Comparison of ENCODE assay signal across 8 cellular contexts in genomic region chr3:30199096-30199734, GRCh38.
A peak's percentile ranks its signal among the peaks of the same experiment; 100 is the strongest.
DNase-seq lines count a peak whose midpoint lies in the region; ATAC-seq, FAIRE-seq and TF ChIP-seq lines count a peak whose summit lies in the region.

No MANE protein-coding gene starts in this region.

- FAIRE-seq in endothelial cell of umbilical vein (lab: Jason Lieb, UNC), result peak; percentile 66

- H3K27me3 ChIP-seq in NT2/D1 (ENCODE audit: insufficient read depth, insufficient read length), result no peaks in the 10 kb centered on the region
- no peaks in the 10 kb centered on the region for H3K27me3 ChIP-seq in endothelial cell of umbilical vein (ENCODE audit: control insufficient read depth in 2 of 2, insufficient read depth in 2 of 2, low read length in 2 of 2)

- H3K79me2 ChIP-seq in endothelial cell of umbilical vein (ENCODE audit: control insufficient read depth, insufficient read depth, low read length), result no peaks in the 10 kb centered on the region

- POLR2A ChIA-PET in endothelial cell of umbilical vein (lab: Charles Lee), result interaction anchor here (0.5 to 1.0 kb wide), 4 partner anchors 82 to 460 kb away, joined by 3 read pairs; no protein-coding TSS in a partner anchor

- no peak for TF ChIP-seq POLR2A in endothelial cell of umbilical vein (IDR thresholded peaks at IDR 0.05; ENCODE audit: low read depth, low read length)

- H3K4me1 ChIP-seq in NT2/D1 (ENCODE audit: insufficient read depth, insufficient read length) (no peaks in the 10 kb centered on the region), endothelial cell of umbilical vein (ENCODE audit: control insufficient read depth, extremely low read depth, insufficient read depth, low read length) (peaks cover 17% of the 10 kb centered on the region)

- H3K9me1 ChIP-seq in endothelial cell of umbilical vein (replicated peaks; ENCODE audit: control insufficient read depth, extremely low read depth, insufficient read depth, low read length), result no peaks in the 10 kb centered on the region

- CTCF ChIA-PET in endothelial cell of umbilical vein (lab: Charles Lee), result interaction anchor here (0.6 to 5.4 kb wide), 110 partner anchors 9 to 1532 kb away, joined by 3 to 220 read pairs (median 5); partner anchors contain the start of genes RBMS3 and TGFBR2

- DNase-seq in EL (peak; percentile 60), NT2/D1 (ENCODE audit: low read depth, low spot score) (peak; percentile 30), endothelial cell of umbilical vein (ENCODE audit: low read depth, low spot score) (peak; percentile 78), mucosa of gallbladder (ENCODE audit: low spot score) (peak; percentile 70), NCI-H2107 (lab: John Stamatoyannopoulos, UW) (no peak)
- DNase-seq in activated CD8-positive, alpha-beta memory T cell treated with anti-CD3 and anti-CD28 coated beads, Interleukin-2, amount 50 U/mL, for 1 hour (ENCODE audit: extremely low read depth), result peak; percentile 24
- DNase-seq in stimulated activated CD8-positive, alpha-beta memory T cell treated with anti-CD3 and anti-CD28 coated beads, Interleukin-4, amount 100 ng/mL, for 48 hours, result peak; percentile 83

- no peak overlapping the region for H3K9ac ChIP-seq in NT2/D1 (ENCODE audit: insufficient read length, low read depth)
- no peak overlapping the region for H3K9ac ChIP-seq in endothelial cell of umbilical vein (replicated peaks; ENCODE audit: extremely low read depth, insufficient read depth, low read length)

- H3K4me2 ChIP-seq in endothelial cell of umbilical vein (ENCODE audit: insufficient read depth, low read length), result no peak overlapping the region

- BruUV-seq in endothelial cell of umbilical vein (replicated peaks; lab: Mats Ljungman, UMichigan), result no TSS peak

- no peak overlapping the region for H2AFZ ChIP-seq in endothelial cell of umbilical vein (ENCODE audit: low read depth, low read length)

- H3K36me3 ChIP-seq in NT2/D1 (ENCODE audit: insufficient read depth, insufficient read length, low read length) (no peaks in the 10 kb centered on the region), endothelial cell of umbilical vein (ENCODE audit: control insufficient read depth in 2 of 2, extremely low read depth in 1 of 2, insufficient read depth in 2 of 2, low read length in 2 of 2) (no peaks in the 10 kb centered on the region)

- no peaks in the 10 kb centered on the region for H4K20me1 ChIP-seq in endothelial cell of umbilical vein (replicated peaks; ENCODE audit: control insufficient read depth, extremely low read depth, insufficient read depth, low read length)

- H3K4me3 ChIP-seq in NT2/D1 (ENCODE audit: insufficient read length, low read depth), result no peak overlapping the region
- no peak overlapping the region for H3K4me3 ChIP-seq in endothelial cell of umbilical vein (replicated peaks in 1 of 3; ENCODE audit: insufficient read depth in 1 of 3, low read depth in 1 of 3, low read length in 3 of 3)

- H3K27ac ChIP-seq in endothelial cell of umbilical vein (ENCODE audit: insufficient read depth, low read depth, low read length), result no peak overlapping the region

- H3K9me3 ChIP-seq in NT2/D1 (ENCODE audit: insufficient read depth, low read length) (no peaks in the 10 kb centered on the region), endothelial cell of umbilical vein (replicated peaks; ENCODE audit: control insufficient read depth, insufficient read depth, low read length) (no peaks in the 10 kb centered on the region)

- dilution Hi-C loops in endothelial cell of umbilical vein (cut with MboI; ENCODE audit: extremely low pct_ligation_motif_present, low sequenced_read_pairs), result no loop called here

- peak; percentile 50 to 55 for TF ChIP-seq CTCF in endothelial cell of umbilical vein (IDR thresholded peaks at IDR 0.05; ENCODE audit: extremely low read depth in 1 of 2, insufficient read depth in 1 of 2, low read depth in 1 of 2, low read length in 2 of 2)

- intact Hi-C loops in endothelial cell of umbilical vein (cut with micrococcal nuclease), result loop anchor here (1.0 to 2.0 kb wide), 9 partner anchors 86 to 1283 kb away; partner anchors contain the start of gene TGFBR2

- ATAC-seq in HG02884 (IDR thresholded peaks at IDR 0.05; ENCODE audit: unreplicated experiment), result peak; percentile 76

TF ChIP-seq in endothelial cell of umbilical vein, 7 proteins besides CTCF, POLR2A, EP300 and RAD21:
- TF ChIP-seq GATA2 (IDR thresholded peaks at IDR 0.05; ENCODE audit: insufficient read depth, insufficient read length, low read depth, low read length) (peak; percentile 35), MAX (IDR thresholded peaks at IDR 0.05; ENCODE audit: insufficient read depth, insufficient read length) (no peak)
